12 cellular contexts compared by ENCODE assay signal in the genomic region with DNA sequence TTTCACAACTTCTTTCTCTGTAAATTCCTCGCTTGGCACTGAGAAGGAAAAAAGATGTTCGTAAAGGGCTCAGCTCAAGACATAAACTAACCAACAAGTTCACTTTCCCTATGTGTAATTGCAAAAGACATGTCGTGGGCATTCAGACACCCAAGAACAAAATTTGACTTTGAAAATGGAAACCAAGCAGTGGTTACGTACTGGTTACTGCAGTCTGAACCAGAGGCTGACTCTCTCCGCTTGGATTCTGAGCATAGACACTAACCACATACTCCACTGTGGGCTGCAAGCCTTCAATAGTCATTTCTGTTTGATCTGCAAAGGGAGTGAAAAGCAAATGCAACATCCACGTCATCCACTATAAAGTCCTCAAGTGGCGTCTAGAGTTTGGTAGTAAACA. TPM values are rescaled to one million over a fixed set of nuclear protein-coding genes. Genes with fewer than 3 reads are reported as not detected.
DNase-seq lines count a peak whose midpoint lies in the region; ATAC-seq and TF ChIP-seq lines count a peak whose summit lies in the region.
"Had no signal": no experiment of that assay in that cellular context is flagged by ENCODE, and none has a peak within 500 bp of the region (broad histone marks: within the 10 kb centered on the region; RNA-seq: fewer than 3 reads in every experiment).

No MANE protein-coding gene starts in this region.

- H2BK12ac ChIP-seq in mesenchymal stem cell (ENCODE audit: low read length in 2 of 2): no peak overlapping the region

- H3K36me3 ChIP-seq in mesenchymal stem cell (ENCODE audit: control insufficient read depth in 1 of 2, insufficient read depth in 2 of 2, low read depth in 1 of 2, low read length in 2 of 2): peaks cover 53 to 96% of the 10 kb centered on the region in 2 experiments

- no peak overlapping the region for H3K14ac ChIP-seq in mesenchymal stem cell (ENCODE audit: low read length in 2 of 2)

- peak overlapping the region; percentile 66 for H3K9ac ChIP-seq in mesenchymal stem cell (ENCODE audit: low read length)

- no peak for TF ChIP-seq CTCF in HFFc6 (IDR thresholded peaks at IDR 0.05)
- TF ChIP-seq CTCF in progenitor cell of endocrine pancreas (IDR thresholded peaks at IDR 0.05; ENCODE audit: unreplicated experiment): no peak

- H2BK120ac ChIP-seq in mesenchymal stem cell (ENCODE audit: low read depth, low read length): no peak overlapping the region

- H2BK15ac ChIP-seq in mesenchymal stem cell (ENCODE audit: low read depth, poor library complexity, severe bottlenecking): no peak overlapping the region

- peaks cover 8% of the 10 kb centered on the region for H3K4me1 ChIP-seq in mesenchymal stem cell (ENCODE audit: control insufficient read depth, insufficient read depth, low read depth, low read length)

- no peak overlapping the region for H2BK5ac ChIP-seq in mesenchymal stem cell (ENCODE audit: low read depth, low read length, poor library complexity, severe bottlenecking)

- no peak overlapping the region for H3K18ac ChIP-seq in mesenchymal stem cell (ENCODE audit: low read depth in 1 of 2, low read length in 2 of 2)

- H3K4me2 ChIP-seq in mesenchymal stem cell (ENCODE audit: low read length, poor library complexity, severe bottlenecking): no peak overlapping the region

- H3K36me3 Mint-ChIP-seq in HFFc6 (ENCODE audit: low read depth): peaks cover 72% of the 10 kb centered on the region
- H3K36me3 Mint-ChIP-seq in progenitor cell of endocrine pancreas (ENCODE audit: insufficient read depth): peaks cover 72% of the 10 kb centered on the region
- H3K36me3 Mint-ChIP-seq: CD14-positive monocyte had no signal

- peak overlapping the region; percentile 13 for H3K27ac ChIP-seq in mesenchymal stem cell (ENCODE audit: low read length, poor library complexity, severe bottlenecking)

- no peak overlapping the region for H2AK5ac ChIP-seq in mesenchymal stem cell (ENCODE audit: low read length, severe bottlenecking)

- ATAC-seq in GM21717 (IDR thresholded peaks at IDR 0.05; ENCODE audit: unreplicated experiment): no peak
- ATAC-seq: CD8-positive, alpha-beta T cell had no signal

- peak overlapping the region; percentile 59 for H3K27ac Mint-ChIP-seq in HFFc6
- peak overlapping the region; percentile 59 for H3K27ac Mint-ChIP-seq in progenitor cell of endocrine pancreas
- H3K27ac Mint-ChIP-seq: CD14-positive monocyte; CD8-positive, alpha-beta T cell had no signal

- H3K9me3 Mint-ChIP-seq in HFFc6 (peaks cover 4% of the 10 kb centered on the region; the same call in 1 of the 2 replicates), progenitor cell of endocrine pancreas (ENCODE audit: low read depth) (no peaks in the 10 kb centered on the region)
- H3K9me3 Mint-ChIP-seq: CD8-positive, alpha-beta T cell had no signal

- 97% methylated on average over 5 of the region's 7 CpGs for WGBS in mesenchymal stem cell

- H3K4me3 Mint-ChIP-seq in HFFc6: peak overlapping the region; percentile 13; the same call in 1 of the 2 replicates
- H3K4me3 Mint-ChIP-seq in progenitor cell of endocrine pancreas (ENCODE audit: low read depth): no peak overlapping the region
- H3K4me3 Mint-ChIP-seq: CD14-positive monocyte; CD8-positive, alpha-beta T cell had no signal

- H3K23ac ChIP-seq in mesenchymal stem cell (ENCODE audit: low read length in 2 of 2): no peak overlapping the region

- H3K4ac ChIP-seq in mesenchymal stem cell (ENCODE audit: low read depth in 1 of 2, low read length in 2 of 2): no peak overlapping the region

- DNase-seq in DMS53 (lab: John Stamatoyannopoulos, UW): peak; percentile 71
- no peak for DNase-seq in HFFc6
- DNase-seq in mesenchymal stem cell: no peak
- no peak for DNase-seq in progenitor cell of endocrine pancreas (ENCODE audit: low spot score, unreplicated experiment)
- no peak for DNase-seq in T-helper 9 cell
- no peak for DNase-seq in NCI-H2029 (lab: John Stamatoyannopoulos, UW)
- DNase-seq: CD8-positive, alpha-beta T cell; COR-L47; GOT3 had no signal

- peaks cover 4% of the 10 kb centered on the region for H3K79me1 ChIP-seq in mesenchymal stem cell (replicated peaks; ENCODE audit: low read length, poor library complexity, severe bottlenecking)

- no peak overlapping the region for H4K8ac ChIP-seq in mesenchymal stem cell (ENCODE audit: low read length)

- H3K4me1 Mint-ChIP-seq in HFFc6 (ENCODE audit: low read depth) (peaks cover 5% of the 10 kb centered on the region; the same call in 1 of the 2 replicates), progenitor cell of endocrine pancreas (ENCODE audit: low read depth) (no peaks in the 10 kb centered on the region)
- H3K4me1 Mint-ChIP-seq: CD14-positive monocyte had no signal

- H3K27me3 ChIP-seq in mesenchymal stem cell (ENCODE audit: control insufficient read depth in 1 of 2, insufficient read depth in 1 of 2, low read length in 2 of 2): no peaks in the 10 kb centered on the region

- no peak overlapping the region for H4K91ac ChIP-seq in mesenchymal stem cell (ENCODE audit: low read length)

- peaks cover 33% of the 10 kb centered on the region for H3K27me3 Mint-ChIP-seq in HFFc6 (ENCODE audit: insufficient read depth)
- H3K27me3 Mint-ChIP-seq in progenitor cell of endocrine pancreas: no peaks in the 10 kb centered on the region

- H2AFZ ChIP-seq in mesenchymal stem cell (ENCODE audit: low read depth, low read length): no peak overlapping the region

- H3K9me3 ChIP-seq in mesenchymal stem cell (ENCODE audit: control insufficient read depth, low read length): no peaks in the 10 kb centered on the region
- H3K9me3 ChIP-seq: HAP-1 had no signal

- no peak overlapping the region for H3K4me3 ChIP-seq in mesenchymal stem cell (ENCODE audit: insufficient read depth in 1 of 2, low read depth in 1 of 2, low read length in 2 of 2)
- H3K4me3 ChIP-seq: HAP-1 had no signal

RNA-seq across cellular contexts. Expression of a gene that starts 53.9 kb away (rescaled TPM):
- total RNA-seq in HFFc6 (2021; fragmentation: NEBNext Ultra II Directional; extraction: Animal tissue kit (Norgen Biotek cat#: 25700)): 1,000 to 10,000 TPM; 2,848 to 5,249 (median 2,869) TPM
- 1,493 TPM for polyA plus RNA-seq in mesenchymal stem cell (2013, experiment 1 of 2)
- polyA plus RNA-seq in mesenchymal stem cell (2013, experiment 2 of 2): 1,327 TPM
- 2,640 and 2,744 TPM in 2 replicates for total RNA-seq in progenitor cell of endocrine pancreas
- total RNA-seq: CD8-positive, alpha-beta T cell had no signal
